Comparison of ENCODE assay signal across 1 cellular context in the genomic region with DNA sequence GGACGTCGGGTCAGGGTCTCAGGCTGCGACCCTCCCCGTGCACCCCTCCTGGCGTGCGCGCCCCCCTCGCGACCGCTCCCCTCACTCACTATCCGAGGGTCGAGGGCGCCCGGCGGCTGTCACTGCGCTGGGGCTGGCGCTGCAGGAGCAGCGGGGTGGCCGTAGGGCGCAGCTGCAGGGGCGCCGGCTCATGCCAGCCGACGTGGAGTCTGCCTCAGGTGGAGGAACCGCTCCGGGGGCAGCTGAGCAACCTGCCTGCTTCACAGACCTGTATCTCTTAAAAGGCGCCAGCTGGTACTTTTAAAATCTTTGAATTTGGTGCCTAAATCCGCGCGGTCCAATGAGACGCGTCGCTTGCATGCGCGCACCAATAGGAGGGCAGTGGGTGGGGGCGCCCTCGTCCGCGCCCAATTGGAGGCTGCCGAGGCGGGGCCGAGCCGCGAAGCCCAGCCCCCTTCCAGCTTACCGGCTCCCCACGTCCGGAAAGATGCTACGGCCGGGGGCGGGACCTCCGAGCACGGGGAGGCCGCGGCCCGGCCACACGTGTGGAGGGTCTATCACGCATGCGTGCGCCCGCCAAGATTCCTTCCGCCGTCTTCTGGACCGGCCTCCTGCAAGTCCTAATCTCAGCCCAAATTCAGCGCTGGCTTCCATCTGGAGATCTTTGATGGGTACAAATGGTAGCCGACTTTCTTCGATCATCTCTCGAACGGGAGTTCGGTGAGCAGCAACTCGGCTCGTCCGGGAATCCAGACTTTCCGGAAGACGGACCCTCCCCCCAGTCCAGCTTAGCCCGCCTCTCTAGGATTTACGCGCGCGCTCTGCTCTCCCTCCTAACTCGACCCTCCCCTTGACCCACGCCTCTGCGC.
TF ChIP-seq lines count a peak whose summit lies in the region.

A gene with protein sequence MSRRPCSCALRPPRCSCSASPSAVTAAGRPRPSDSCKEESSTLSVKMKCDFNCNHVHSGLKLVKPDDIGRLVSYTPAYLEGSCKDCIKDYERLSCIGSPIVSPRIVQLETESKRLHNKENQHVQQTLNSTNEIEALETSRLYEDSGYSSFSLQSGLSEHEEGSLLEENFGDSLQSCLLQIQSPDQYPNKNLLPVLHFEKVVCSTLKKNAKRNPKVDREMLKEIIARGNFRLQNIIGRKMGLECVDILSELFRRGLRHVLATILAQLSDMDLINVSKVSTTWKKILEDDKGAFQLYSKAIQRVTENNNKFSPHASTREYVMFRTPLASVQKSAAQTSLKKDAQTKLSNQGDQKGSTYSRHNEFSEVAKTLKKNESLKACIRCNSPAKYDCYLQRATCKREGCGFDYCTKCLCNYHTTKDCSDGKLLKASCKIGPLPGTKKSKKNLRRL (minus strand): TSS at position 274 of the 869 bp plus-strand sequence. CDS start 82 bp downstream, at position 192.

TF ChIP-seq in K562, 482 proteins besides CTCF, POLR2A, EP300 and RAD21 (continued from another document):
- TF ChIP-seq, protein P1, sequence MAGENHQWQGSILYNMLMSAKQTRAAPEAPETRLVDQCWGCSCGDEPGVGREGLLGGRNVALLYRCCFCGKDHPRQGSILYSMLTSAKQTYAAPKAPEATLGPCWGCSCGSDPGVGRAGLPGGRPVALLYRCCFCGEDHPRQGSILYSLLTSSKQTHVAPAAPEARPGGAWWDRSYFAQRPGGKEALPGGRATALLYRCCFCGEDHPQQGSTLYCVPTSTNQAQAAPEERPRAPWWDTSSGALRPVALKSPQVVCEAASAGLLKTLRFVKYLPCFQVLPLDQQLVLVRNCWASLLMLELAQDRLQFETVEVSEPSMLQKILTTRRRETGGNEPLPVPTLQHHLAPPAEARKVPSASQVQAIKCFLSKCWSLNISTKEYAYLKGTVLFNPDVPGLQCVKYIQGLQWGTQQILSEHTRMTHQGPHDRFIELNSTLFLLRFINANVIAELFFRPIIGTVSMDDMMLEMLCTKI (IDR thresholded peaks at IDR 0.05; ENCODE audit: partially characterized antibody): no peak
- TF ChIP-seq SMAD3 (CRISPR knock-in tag; conservative IDR thresholded peaks at IDR 0.05): no peak
- TF ChIP-seq ZNF766 (CRISPR knock-in tag; conservative IDR thresholded peaks at IDR 0.05): 0 out of 2 replicates have a peak, but pooled peaks have one; percentile 11
- no peak for TF ChIP-seq ZNF347 (CRISPR knock-in tag; IDR thresholded peaks at IDR 0.05; ENCODE audit: low read depth)
- TF ChIP-seq, protein P2, sequence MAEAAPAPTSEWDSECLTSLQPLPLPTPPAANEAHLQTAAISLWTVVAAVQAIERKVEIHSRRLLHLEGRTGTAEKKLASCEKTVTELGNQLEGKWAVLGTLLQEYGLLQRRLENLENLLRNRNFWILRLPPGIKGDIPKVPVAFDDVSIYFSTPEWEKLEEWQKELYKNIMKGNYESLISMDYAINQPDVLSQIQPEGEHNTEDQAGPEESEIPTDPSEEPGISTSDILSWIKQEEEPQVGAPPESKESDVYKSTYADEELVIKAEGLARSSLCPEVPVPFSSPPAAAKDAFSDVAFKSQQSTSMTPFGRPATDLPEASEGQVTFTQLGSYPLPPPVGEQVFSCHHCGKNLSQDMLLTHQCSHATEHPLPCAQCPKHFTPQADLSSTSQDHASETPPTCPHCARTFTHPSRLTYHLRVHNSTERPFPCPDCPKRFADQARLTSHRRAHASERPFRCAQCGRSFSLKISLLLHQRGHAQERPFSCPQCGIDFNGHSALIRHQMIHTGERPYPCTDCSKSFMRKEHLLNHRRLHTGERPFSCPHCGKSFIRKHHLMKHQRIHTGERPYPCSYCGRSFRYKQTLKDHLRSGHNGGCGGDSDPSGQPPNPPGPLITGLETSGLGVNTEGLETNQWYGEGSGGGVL (CRISPR knock-in tag; IDR thresholded peaks at IDR 0.05): no peak
- TF ChIP-seq, protein P3, sequence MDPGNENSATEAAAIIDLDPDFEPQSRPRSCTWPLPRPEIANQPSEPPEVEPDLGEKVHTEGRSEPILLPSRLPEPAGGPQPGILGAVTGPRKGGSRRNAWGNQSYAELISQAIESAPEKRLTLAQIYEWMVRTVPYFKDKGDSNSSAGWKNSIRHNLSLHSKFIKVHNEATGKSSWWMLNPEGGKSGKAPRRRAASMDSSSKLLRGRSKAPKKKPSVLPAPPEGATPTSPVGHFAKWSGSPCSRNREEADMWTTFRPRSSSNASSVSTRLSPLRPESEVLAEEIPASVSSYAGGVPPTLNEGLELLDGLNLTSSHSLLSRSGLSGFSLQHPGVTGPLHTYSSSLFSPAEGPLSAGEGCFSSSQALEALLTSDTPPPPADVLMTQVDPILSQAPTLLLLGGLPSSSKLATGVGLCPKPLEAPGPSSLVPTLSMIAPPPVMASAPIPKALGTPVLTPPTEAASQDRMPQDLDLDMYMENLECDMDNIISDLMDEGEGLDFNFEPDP (CRISPR knock-in tag; IDR thresholded peaks at IDR 0.05): 0 out of 2 replicates have a peak, but pooled peaks have one; percentile 11
- TF ChIP-seq, protein P4, sequence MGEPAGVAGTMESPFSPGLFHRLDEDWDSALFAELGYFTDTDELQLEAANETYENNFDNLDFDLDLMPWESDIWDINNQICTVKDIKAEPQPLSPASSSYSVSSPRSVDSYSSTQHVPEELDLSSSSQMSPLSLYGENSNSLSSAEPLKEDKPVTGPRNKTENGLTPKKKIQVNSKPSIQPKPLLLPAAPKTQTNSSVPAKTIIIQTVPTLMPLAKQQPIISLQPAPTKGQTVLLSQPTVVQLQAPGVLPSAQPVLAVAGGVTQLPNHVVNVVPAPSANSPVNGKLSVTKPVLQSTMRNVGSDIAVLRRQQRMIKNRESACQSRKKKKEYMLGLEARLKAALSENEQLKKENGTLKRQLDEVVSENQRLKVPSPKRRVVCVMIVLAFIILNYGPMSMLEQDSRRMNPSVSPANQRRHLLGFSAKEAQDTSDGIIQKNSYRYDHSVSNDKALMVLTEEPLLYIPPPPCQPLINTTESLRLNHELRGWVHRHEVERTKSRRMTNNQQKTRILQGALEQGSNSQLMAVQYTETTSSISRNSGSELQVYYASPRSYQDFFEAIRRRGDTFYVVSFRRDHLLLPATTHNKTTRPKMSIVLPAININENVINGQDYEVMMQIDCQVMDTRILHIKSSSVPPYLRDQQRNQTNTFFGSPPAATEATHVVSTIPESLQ (CRISPR knock-in tag; IDR thresholded peaks at IDR 0.05): no peak; the same call in none of the 2 replicates
- no peak for TF ChIP-seq SIRT6 (IDR thresholded peaks at IDR 0.05; ENCODE audit: low read depth, low read length)
